In the genomic region with DNA sequence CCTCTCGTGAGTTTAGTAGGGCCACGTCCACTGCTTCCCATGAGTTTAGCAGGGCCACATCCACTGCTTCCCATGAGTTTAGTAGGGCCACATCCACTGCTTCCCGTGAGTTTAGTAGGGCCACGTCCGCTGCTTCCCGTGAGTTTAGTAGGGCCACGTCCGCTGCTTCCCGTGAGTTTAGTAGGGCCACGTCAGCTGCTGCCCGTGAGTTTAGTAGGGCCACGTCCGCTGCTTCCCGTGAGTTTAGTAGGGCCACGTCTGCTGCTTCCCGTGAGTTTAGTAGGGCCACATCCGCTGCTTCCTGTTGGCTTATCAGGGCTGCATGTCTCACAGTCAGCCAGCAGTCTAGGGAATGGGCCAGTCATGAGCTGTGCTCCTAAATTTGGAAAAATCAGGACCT, we compare ENCODE assay signal across 1 cellular context.
TF ChIP-seq lines count a peak whose summit lies in the region.

No MANE protein-coding gene starts in this region.

TF ChIP-seq in K562, 482 proteins besides CTCF, POLR2A, EP300 and RAD21:
- TF ChIP-seq ZNF644 (tag; IDR thresholded peaks at IDR 0.05; ENCODE audit: low read depth) (no peak), ZNF780A (CRISPR knock-in tag; IDR thresholded peaks at IDR 0.05) (no peak), ELK3 (CRISPR knock-in tag; IDR thresholded peaks at IDR 0.05) (no peak), ZKSCAN1 (IDR thresholded peaks at IDR 0.05; ENCODE audit: low read depth, low read length) (peak; percentile 91), HNRNPH1 (optimal IDR thresholded peaks at IDR 0.05; ENCODE audit: low read depth, low read length) (no peak)
